Comparison of ENCODE assay signal across 15 cellular contexts in genomic region chr2:86025229-86025820, GRCh38.
DNase-seq lines count a peak whose midpoint lies in the region; ATAC-seq and TF ChIP-seq lines count a peak whose summit lies in the region.
"Had no signal": no experiment of that assay in that cellular context is flagged by ENCODE, and none has a peak within 500 bp of the region (broad histone marks: within the 10 kb centered on the region; RNA-seq: fewer than 3 reads in every experiment).

No MANE protein-coding gene starts in this region.

- intact Hi-C loops in A673 (cut with micrococcal nuclease; ENCODE audit: unreplicated experiment) (no loop called here), left colon (cut with DNase I, micrococcal nuclease) (no loop called here)

- no peaks in the 10 kb centered on the region for H3K4me1 ChIP-seq in A673 (ENCODE audit: insufficient read depth, low read length, poor library complexity, severe bottlenecking)
- no peaks in the 10 kb centered on the region for H3K4me1 ChIP-seq in mesendoderm (ENCODE audit: control insufficient read depth, low read depth, low read length)
- H3K4me1 ChIP-seq: pancreas had no signal

- ATAC-seq in SK-N-SH treated with all-trans-retinoic acid at 6 μM for 48 hours: peak; percentile 46
- ATAC-seq in left colon: no peak
- ATAC-seq: pancreas; stimulated activated naive B cell treated with anti-CD40 and anti-IgM and Interleukin-4, amounts not matched to agents 10 μg/mL and 1 μg/mL and 100 μg/mL, for 72 hours had no signal

- no peak overlapping the region for H2BK15ac ChIP-seq in mesendoderm (replicated peaks; ENCODE audit: low read depth)

- no peak overlapping the region for H3K9ac ChIP-seq in mesendoderm (ENCODE audit: low read length)

- H3K9me3 ChIP-seq in A673 (ENCODE audit: low read depth, low read length, poor library complexity, severe bottlenecking): no peaks in the 10 kb centered on the region
- H3K9me3 ChIP-seq: pancreas had no signal

- TF ChIP-seq CTCF in A673 (conservative IDR thresholded peaks at IDR 0.05; ENCODE audit: low read depth, low read length) (0 out of 2 replicates have a peak, but pooled peaks have one; percentile 13), GM12864 (IDR thresholded peaks at IDR 0.05; ENCODE audit: low read depth, low read length, missing control alignments) (peak; percentile 10)

- POLR2A ChIA-PET in A673 (lab: Charles Lee; ENCODE audit: low non-redundant PET): no interaction called here

- no TSS peak for BruUV-seq in A673 (replicated peaks; lab: Mats Ljungman, UMichigan)

- no peak overlapping the region for H2BK5ac ChIP-seq in mesendoderm (ENCODE audit: low read length)

- H3K23ac ChIP-seq in mesendoderm (ENCODE audit: low read length): no peak overlapping the region

- DNase-seq in A673 (ENCODE audit: low spot score) (peak; percentile 22), GM12864 (ENCODE audit: low read depth) (no peak), mesendoderm (no peak), AG08396 (ENCODE audit: low spot score) (no peak), left colon (no peak)
- DNase-seq in stimulated activated CD4-positive, alpha-beta T cell treated with anti-CD3 and anti-CD28 coated beads, Interleukin-1b, Interleukin-23, amount 100 ng/mL, for 48 hours: no peak
- DNase-seq: activated CD8-positive, alpha-beta memory T cell treated with anti-CD3 and anti-CD28 coated beads, Interleukin-2, amount 50 U/mL, for 48 hours; CD4-positive, CD25-positive, alpha-beta regulatory T cell; MM.1S; NCI-H446; stimulated activated CD4-positive, alpha-beta T cell treated with anti-CD3 and anti-CD28 coated beads, Interleukin-2, amount 100 ng/mL, for 24 hours; stimulated activated naive B cell treated with anti-CD40 and anti-IgM and Interleukin-4, amounts not matched to agents 10 μg/mL and 1 μg/mL and 100 μg/mL, for 72 hours had no signal

- no peaks in the 10 kb centered on the region for H3K79me2 ChIP-seq in mesendoderm (ENCODE audit: control insufficient read depth, insufficient read depth, low read length)

- H3K4ac ChIP-seq in mesendoderm (ENCODE audit: low read depth, low read length): no peak overlapping the region

- no peak overlapping the region for H3K4me3 ChIP-seq in A673 (ENCODE audit: low read depth, low read length, poor library complexity, severe bottlenecking)
- no peak overlapping the region for H3K4me3 ChIP-seq in GM12864 (ENCODE audit: low read depth, low read length)
- no peak overlapping the region for H3K4me3 ChIP-seq in mesendoderm (ENCODE audit: low read length)
- H3K4me3 ChIP-seq: pancreas had no signal

- H3K27me3 ChIP-seq in A673 (replicated peaks; ENCODE audit: insufficient read depth, low read depth, low read length, poor library complexity) (no peaks in the 10 kb centered on the region), layer of hippocampus (ENCODE audit: control insufficient read depth, insufficient read depth, low read length) (no peaks in the 10 kb centered on the region), mesendoderm (ENCODE audit: insufficient read depth, low read length, poor library complexity) (no peaks in the 10 kb centered on the region)
- H3K27me3 ChIP-seq: pancreas had no signal

- no CpG with 5 or more reads among the region's 7 CpGs for WGBS in mesendoderm (ENCODE audit: extremely low coverage, insufficient coverage, low lambda C conversion rate)

- no peak overlapping the region for H3K56ac ChIP-seq in mesendoderm (ENCODE audit: low read length)

- H2BK120ac ChIP-seq in mesendoderm (ENCODE audit: low read depth, low read length): no peak overlapping the region

- H3K27ac ChIP-seq in A673 (ENCODE audit: low read depth, low read length, poor library complexity, severe bottlenecking) (no peak overlapping the region), layer of hippocampus (ENCODE audit: low read depth, low read length) (peak overlapping the region; percentile 74), mesendoderm (ENCODE audit: low read depth, low read length) (no peak overlapping the region)
- H3K27ac ChIP-seq: pancreas had no signal

- peaks cover 38% of the 10 kb centered on the region for H3K36me3 ChIP-seq in A673 (ENCODE audit: insufficient read depth, low read length, poor library complexity, severe bottlenecking)
- H3K36me3 ChIP-seq in mesendoderm (ENCODE audit: control insufficient read depth, insufficient read depth, low read length): peaks cover 14% of the 10 kb centered on the region

- no peaks in the 10 kb centered on the region for H3K79me1 ChIP-seq in mesendoderm (ENCODE audit: low read length)

- no peak overlapping the region for H3K18ac ChIP-seq in mesendoderm (ENCODE audit: low read length)

- no peak overlapping the region for H4K5ac ChIP-seq in mesendoderm (ENCODE audit: low read length)

- CTCF ChIA-PET in A673 (lab: Charles Lee): no interaction called here

- no peak overlapping the region for H3K4me2 ChIP-seq in mesendoderm (ENCODE audit: low read length)

- H2AK5ac ChIP-seq in mesendoderm (ENCODE audit: low read length): no peak overlapping the region

- H4K8ac ChIP-seq in mesendoderm (ENCODE audit: low read depth, low read length): no peak overlapping the region

TF ChIP-seq in SK-N-SH treated with all-trans-retinoic acid at 6 μM for 48 hours, 23 proteins besides CTCF, POLR2A, EP300 and RAD21:
- TF ChIP-seq ZC3H10 (CRISPR knock-in tag; IDR thresholded peaks at IDR 0.05): no peak
- TF ChIP-seq ESRRG (CRISPR knock-in tag; IDR thresholded peaks at IDR 0.05): no peak
- no peak for TF ChIP-seq PATZ1 (CRISPR knock-in tag; IDR thresholded peaks at IDR 0.05; ENCODE audit: borderline replicate concordance)
- TF ChIP-seq ZFP3 (CRISPR knock-in tag; IDR thresholded peaks at IDR 0.05): no peak
- TF ChIP-seq TSHZ2 (CRISPR knock-in tag; IDR thresholded peaks at IDR 0.05): no peak
- TF ChIP-seq ARNTL (CRISPR knock-in tag; IDR thresholded peaks at IDR 0.05; ENCODE audit: borderline replicate concordance, low read depth): no peak
- no peak for TF ChIP-seq CSRNP3 (CRISPR knock-in tag; IDR thresholded peaks at IDR 0.05)
- TF ChIP-seq ZNF70 (CRISPR knock-in tag; IDR thresholded peaks at IDR 0.05): no peak
- no peak for TF ChIP-seq SNAI2 (CRISPR knock-in tag; IDR thresholded peaks at IDR 0.05)
TF ChIP-seq in SK-N-SH treated with all-trans-retinoic acid at 6 μM for 48 hours: peak in this region for 0.
